In genomic region chr7:128790297-128791037, GRCh38 we compare ENCODE assay signal across 8 cellular contexts. TPM values are rescaled to one million over a fixed set of nuclear protein-coding genes. Genes with fewer than 3 reads are reported as not detected.
DNase-seq lines count a peak whose midpoint lies in the region; ATAC-seq and FAIRE-seq lines count a peak whose summit lies in the region.

No MANE protein-coding gene starts in this region.

- peaks cover 4 to 11% (median 6%) of the 10 kb centered on the region in 3 donors for H3K4me1 Mint-ChIP-seq in IgD-negative memory B cell
- H3K4me1 Mint-ChIP-seq in naive B cell, result peaks cover 9 to 13% (median 11%) of the 10 kb centered on the region in 3 donors

- H3K36me3 Mint-ChIP-seq in IgD-negative memory B cell (peaks cover 1% of the 10 kb centered on the region), naive B cell (no peaks in the 10 kb centered on the region)

- H3K27ac Mint-ChIP-seq in IgD-negative memory B cell, result peak overlapping the region in 1 of 3 donors; percentile 59
- peak overlapping the region in 5 of 6 donors; percentile 47 to 92 (median 86) for H3K27ac Mint-ChIP-seq in naive B cell

- no peak overlapping the region for H3K27ac ChIP-seq in ectodermal cell (ENCODE audit: insufficient read depth, low read depth, low read length, poor library complexity, severe bottlenecking)

- H3K4me1 ChIP-seq in ectodermal cell (ENCODE audit: control insufficient read depth, insufficient read depth, low read length), result peaks cover 23% of the 10 kb centered on the region

- DNase-seq in naive B cell, result no peak
- DNase-seq in pons (ENCODE audit: low spot score), result no peak
- DNase-seq in HTR-8/SVneo (ENCODE audit: insufficient read length, low spot score), result no peak
- no peak for DNase-seq in midbrain (lab: John Stamatoyannopoulos, UW)
- DNase-seq in SKM-1 (lab: John Stamatoyannopoulos, UW; ENCODE audit: unreplicated experiment), result no peak

- H3K36me3 ChIP-seq in ectodermal cell (ENCODE audit: control insufficient read depth, insufficient read depth, low read length), result no peaks in the 10 kb centered on the region

- FAIRE-seq in HTR-8/SVneo (lab: Jason Lieb, UNC), result no peak

- H3K9me3 Mint-ChIP-seq in IgD-negative memory B cell (no peaks in the 10 kb centered on the region), naive B cell (peaks cover 0 to 4% (median 0%) of the 10 kb centered on the region in 7 donors)

- peak; percentile 6 for ATAC-seq in GM19397 (IDR thresholded peaks at IDR 0.05; ENCODE audit: unreplicated experiment)
- peak; percentile 4 to 14 for ATAC-seq in naive B cell (ENCODE audit: low read depth in 2 of 2)

- peaks cover 11% of the 10 kb centered on the region for H3K27me3 ChIP-seq in ectodermal cell (ENCODE audit: control insufficient read depth, insufficient read depth, low read length, poor library complexity, severe bottlenecking)

- no peaks in the 10 kb centered on the region for H3K9me3 ChIP-seq in ectodermal cell (ENCODE audit: control insufficient read depth, low read length)

- H3K4me3 Mint-ChIP-seq in IgD-negative memory B cell, result peak overlapping the region; percentile 86 to 97 (median 92)
- peak overlapping the region; percentile 83 to 95 (median 90) for H3K4me3 Mint-ChIP-seq in naive B cell

- WGBS in ectodermal cell, 2 experiments, result 12 to 13% methylated on average over 45 of the region's 45 CpGs

- H3K4me3 ChIP-seq in ectodermal cell (ENCODE audit: insufficient read depth, low read depth, low read length), result peak overlapping the region; percentile 89

- peaks cover 3% of the 10 kb centered on the region for H3K27me3 Mint-ChIP-seq in IgD-negative memory B cell
- no peaks in the 10 kb centered on the region for H3K27me3 Mint-ChIP-seq in naive B cell

RNA-seq across cellular contexts. Expression of gene CCDC136, which starts 1.3 kb away (rescaled TPM):
- polyA plus RNA-seq in IgD-negative memory B cell (0.85 TPM), naive B cell (ENCODE audit: low read depth in 6 of 6) (under 1 TPM in 3 of 6 donors, not detected in 3; 0.08 to 0.38 (median 0.34) TPM)
- polyA plus RNA-seq in ectodermal cell (2013, experiment 1 of 4), result 109 TPM
- 139 TPM for polyA plus RNA-seq in ectodermal cell (2013, experiment 2 of 4)
- polyA plus RNA-seq in ectodermal cell (2013, experiment 3 of 4), result 78.3 TPM
- 95.7 TPM for polyA plus RNA-seq in ectodermal cell (2013, experiment 4 of 4)

RNA-seq across cellular contexts. Expression of gene OPN1SW, which starts 14.9 kb away (rescaled TPM):
- polyA plus RNA-seq in IgD-negative memory B cell (not detected), naive B cell (ENCODE audit: low read depth in 6 of 6) (not detected)
- not detected for polyA plus RNA-seq in ectodermal cell (2013, experiment 1 of 4)
- not detected for polyA plus RNA-seq in ectodermal cell (2013, experiment 2 of 4)
- polyA plus RNA-seq in ectodermal cell (2013, experiment 3 of 4), result not detected
- 0.45 TPM for polyA plus RNA-seq in ectodermal cell (2013, experiment 4 of 4)

RNA-seq across cellular contexts. Expression of gene FLNC, which starts 39.7 kb away (rescaled TPM):
- not detected for polyA plus RNA-seq in IgD-negative memory B cell
- polyA plus RNA-seq in ectodermal cell (2013, experiment 1 of 4), result 24.9 TPM
- 32.0 TPM for polyA plus RNA-seq in ectodermal cell (2013, experiment 2 of 4)
- 23.6 TPM for polyA plus RNA-seq in ectodermal cell (2013, experiment 3 of 4)
- 25.5 TPM for polyA plus RNA-seq in ectodermal cell (2013, experiment 4 of 4)
- polyA plus RNA-seq in naive B cell (ENCODE audit: low read depth in 6 of 6), result not detected

RNA-seq across cellular contexts. Expression of gene CALU, which starts 51.3 kb away (rescaled TPM):
- polyA plus RNA-seq in IgD-negative memory B cell (20.8 TPM), naive B cell (ENCODE audit: low read depth in 6 of 6) (10 to 100 TPM; 19.2 to 29.6 (median 21.0) TPM)
- polyA plus RNA-seq in ectodermal cell (2013, experiment 1 of 4), result 173 TPM
- 189 TPM for polyA plus RNA-seq in ectodermal cell (2013, experiment 2 of 4)
- polyA plus RNA-seq in ectodermal cell (2013, experiment 3 of 4), result 146 TPM
- 153 TPM for polyA plus RNA-seq in ectodermal cell (2013, experiment 4 of 4)
